ENCODE assay signal across 21 cellular contexts in the genomic region with DNA sequence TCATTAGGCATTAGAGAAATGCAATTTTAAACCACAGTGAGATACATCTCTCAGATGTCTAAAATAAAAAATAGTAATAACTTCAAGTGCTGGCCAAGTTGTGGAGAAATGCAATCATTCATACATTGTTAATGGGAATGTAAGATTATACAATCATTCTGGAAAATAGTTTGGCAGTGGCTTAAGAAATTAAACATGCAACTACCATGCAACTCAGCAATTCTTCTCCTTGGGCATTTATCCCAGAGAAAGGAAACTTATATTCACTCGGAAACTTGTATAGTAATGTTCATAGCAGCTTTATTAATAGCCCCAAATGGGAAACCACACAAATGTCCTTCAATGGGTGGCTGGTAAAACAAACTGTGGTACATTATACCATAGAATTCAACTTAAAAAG.
"Had no signal": no experiment of that assay in that cellular context is flagged by ENCODE, and none has a peak within 500 bp of the region (broad histone marks: within the 10 kb centered on the region; RNA-seq: fewer than 3 reads in every experiment).

No MANE protein-coding gene starts in this region.

- H3K4me2 ChIP-seq: KMS-11 had no signal

- H3K27ac ChIP-seq: KMS-11 had no signal

- ATAC-seq: HepG2, SK-N-SH treated with all-trans-retinoic acid at 6 μM for 48 hours had no signal

- DNase-seq: IMR-90, Kasumi-1, MM.1S, NCI-H1092 treated with DMSO at 0.1 percent for 48 hours, NCI-H1436, NCI-H187, NCI-H2029, NCI-H2081 treated with DMSO at 0.1 percent for 48 hours, NCI-H2171, NCI-H226, NCI-H446, NCI-H510A, NCI-H524 treated with DMSO at 0.1 percent for 48 hours, NCI-H69, NCI-H774, RPMI8226, SHP77 had no signal

- H3K9ac ChIP-seq: KMS-11 had no signal

- FAIRE-seq: HepG2, RCC 7860 had no signal
